1 cellular context compared by ENCODE assay signal in the genomic region with DNA sequence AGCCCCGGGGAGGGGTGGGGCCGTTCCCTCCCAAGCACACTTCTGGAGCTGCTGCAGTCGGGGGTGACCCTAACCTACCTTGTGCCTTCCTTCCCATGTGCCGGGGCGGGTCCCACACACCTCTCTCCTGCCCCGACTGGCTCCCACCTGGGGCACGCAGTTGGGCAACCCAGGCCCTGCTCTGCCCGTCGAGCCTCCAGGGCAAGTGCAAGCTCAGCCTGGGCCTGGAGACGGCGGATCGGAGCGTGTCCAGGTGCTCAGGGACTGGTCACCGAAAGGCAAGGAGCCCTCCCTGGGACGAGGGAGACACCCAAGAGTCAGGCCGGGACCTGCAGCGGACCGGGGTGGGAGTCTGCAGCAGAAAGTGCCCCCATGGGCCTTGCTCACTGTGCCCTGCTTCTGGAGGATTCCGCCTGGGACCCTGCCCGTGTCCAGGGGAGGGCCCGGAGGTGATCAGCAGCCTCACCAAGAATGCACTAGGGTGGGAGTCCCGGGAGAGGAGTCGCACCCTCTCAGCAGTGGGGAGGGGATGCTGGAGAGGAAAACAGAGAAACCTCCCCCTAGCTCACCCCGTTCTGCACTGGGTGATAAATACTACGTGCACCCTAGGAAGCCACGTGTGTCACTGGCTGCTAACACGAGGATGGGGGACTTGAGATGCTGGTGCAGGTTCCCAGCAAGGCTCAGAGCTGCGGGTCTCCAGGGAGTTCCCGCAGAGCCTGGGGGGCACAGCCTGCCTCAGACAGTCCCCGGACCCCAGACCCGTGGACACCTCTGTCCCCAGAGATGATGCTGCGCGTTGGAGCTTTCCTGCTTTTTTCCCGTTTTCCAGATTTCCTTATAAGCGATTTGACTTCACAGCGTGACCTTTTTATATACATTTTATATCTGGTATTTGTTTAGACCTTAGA.
TF ChIP-seq lines count a peak whose summit lies in the region.

No MANE protein-coding gene starts in this region.

TF ChIP-seq in neural cell, 6 proteins besides CTCF, POLR2A, EP300 and RAD21:
- TF ChIP-seq, protein P1, sequence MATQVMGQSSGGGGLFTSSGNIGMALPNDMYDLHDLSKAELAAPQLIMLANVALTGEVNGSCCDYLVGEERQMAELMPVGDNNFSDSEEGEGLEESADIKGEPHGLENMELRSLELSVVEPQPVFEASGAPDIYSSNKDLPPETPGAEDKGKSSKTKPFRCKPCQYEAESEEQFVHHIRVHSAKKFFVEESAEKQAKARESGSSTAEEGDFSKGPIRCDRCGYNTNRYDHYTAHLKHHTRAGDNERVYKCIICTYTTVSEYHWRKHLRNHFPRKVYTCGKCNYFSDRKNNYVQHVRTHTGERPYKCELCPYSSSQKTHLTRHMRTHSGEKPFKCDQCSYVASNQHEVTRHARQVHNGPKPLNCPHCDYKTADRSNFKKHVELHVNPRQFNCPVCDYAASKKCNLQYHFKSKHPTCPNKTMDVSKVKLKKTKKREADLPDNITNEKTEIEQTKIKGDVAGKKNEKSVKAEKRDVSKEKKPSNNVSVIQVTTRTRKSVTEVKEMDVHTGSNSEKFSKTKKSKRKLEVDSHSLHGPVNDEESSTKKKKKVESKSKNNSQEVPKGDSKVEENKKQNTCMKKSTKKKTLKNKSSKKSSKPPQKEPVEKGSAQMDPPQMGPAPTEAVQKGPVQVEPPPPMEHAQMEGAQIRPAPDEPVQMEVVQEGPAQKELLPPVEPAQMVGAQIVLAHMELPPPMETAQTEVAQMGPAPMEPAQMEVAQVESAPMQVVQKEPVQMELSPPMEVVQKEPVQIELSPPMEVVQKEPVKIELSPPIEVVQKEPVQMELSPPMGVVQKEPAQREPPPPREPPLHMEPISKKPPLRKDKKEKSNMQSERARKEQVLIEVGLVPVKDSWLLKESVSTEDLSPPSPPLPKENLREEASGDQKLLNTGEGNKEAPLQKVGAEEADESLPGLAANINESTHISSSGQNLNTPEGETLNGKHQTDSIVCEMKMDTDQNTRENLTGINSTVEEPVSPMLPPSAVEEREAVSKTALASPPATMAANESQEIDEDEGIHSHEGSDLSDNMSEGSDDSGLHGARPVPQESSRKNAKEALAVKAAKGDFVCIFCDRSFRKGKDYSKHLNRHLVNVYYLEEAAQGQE (IDR thresholded peaks at IDR 0.05; ENCODE audit: borderline replicate concordance): no peak
- TF ChIP-seq SMC3 (conservative IDR thresholded peaks at IDR 0.05; ENCODE audit: poor library complexity) (no peak), TAF1 (IDR thresholded peaks at IDR 0.05; ENCODE audit: low read depth) (no peak), EZH2 (IDR thresholded peaks at IDR 0.05; ENCODE audit: borderline replicate concordance, insufficient read depth, low read length, poor library complexity, severe bottlenecking) (no peak), MXI1 (conservative IDR thresholded peaks at IDR 0.05; ENCODE audit: poor library complexity, severe bottlenecking) (no peak), POLR2AphosphoS5 (IDR thresholded peaks at IDR 0.05) (no peak)
